ENCODE assay signal across 25 cellular contexts in genomic region chr3:7734456-7734855, GRCh38.
"Had no signal": no experiment of that assay in that cellular context is flagged by ENCODE, and none has a peak within 500 bp of the region (broad histone marks: within the 10 kb centered on the region; RNA-seq: fewer than 3 reads in every experiment).

No MANE protein-coding gene starts in this region.

- H3K27me3 Mint-ChIP-seq: activated CD4-positive, alpha-beta memory T cell treated with anti-CD3 and anti-CD28 coated beads for 36 hours; activated naive CD4-positive, alpha-beta T cell treated with anti-CD3 and anti-CD28 coated beads, Interleukin-2, amount 10 ng/mL, durations not matched to agents 7 days and 5 days; brain; central memory CD8-positive, alpha-beta T cell; naive thymus-derived CD4-positive, alpha-beta T cell; stimulated activated naive CD8-positive, alpha-beta T cell treated with anti-CD3 and anti-CD28 coated beads, Interleukin-15, amount 100 ng/mL, for 72 hours had no signal

- H3K27ac ChIP-seq: colonic mucosa, gastroesophageal sphincter, left lung, right lobe of liver, skin epidermis, transverse colon, uterus had no signal

- H3K9me3 Mint-ChIP-seq: activated CD4-positive, alpha-beta memory T cell treated with anti-CD3 and anti-CD28 coated beads for 36 hours; activated T-cell treated with anti-CD3 and anti-CD28 coated beads, Interleukin-2, amount 50 U/mL, for 72 hours; neural crest cell; stimulated activated effector memory CD8-positive, alpha-beta T cell treated with anti-CD3 and anti-CD28 coated beads, Interleukin-12 subunit alpha, Interleukin-12 subunit beta, amount 100 ng/mL, for 72 hours had no signal

- H3K4me3 Mint-ChIP-seq: activated CD4-positive, alpha-beta memory T cell treated with anti-CD3 and anti-CD28 coated beads for 36 hours; activated naive CD4-positive, alpha-beta T cell treated with anti-CD3 and anti-CD28 coated beads, Interleukin-2, amount 10 ng/mL, durations not matched to agents 7 days and 5 days; activated T-cell treated with anti-CD3 and anti-CD28 coated beads, Interleukin-2, amount 50 U/mL, for 72 hours; brain; central memory CD8-positive, alpha-beta T cell; naive thymus-derived CD4-positive, alpha-beta T cell; neural crest cell; stimulated activated effector memory CD8-positive, alpha-beta T cell treated with anti-CD3 and anti-CD28 coated beads, Interleukin-12 subunit alpha, Interleukin-12 subunit beta, amount 100 ng/mL, for 72 hours; stimulated activated naive CD8-positive, alpha-beta T cell treated with anti-CD3 and anti-CD28 coated beads, Interleukin-15, amount 100 ng/mL, for 72 hours had no signal

- ATAC-seq: activated T-cell treated with anti-CD3 and anti-CD28 coated beads, Interleukin-2, amount 50 U/mL, for 72 hours; esophagus mucosa; gastroesophageal sphincter; left lung; naive thymus-derived CD4-positive, alpha-beta T cell; stimulated activated effector memory CD8-positive, alpha-beta T cell treated with anti-CD3 and anti-CD28 coated beads, Interleukin-12 subunit alpha, Interleukin-12 subunit beta, amount 100 ng/mL, for 72 hours; stimulated activated naive CD8-positive, alpha-beta T cell treated with anti-CD3 and anti-CD28 coated beads, Interleukin-15, amount 100 ng/mL, for 72 hours had no signal

- H3K4me1 ChIP-seq: colonic mucosa, gastroesophageal sphincter, left lung, right lobe of liver, transverse colon, uterus had no signal

- H3K27me3 ChIP-seq: colonic mucosa, gastroesophageal sphincter, left lung, right lobe of liver, transverse colon, uterus had no signal

- H3K36me3 ChIP-seq: colonic mucosa, gastroesophageal sphincter, left lung, right lobe of liver, transverse colon, uterus had no signal

- H3K4me1 Mint-ChIP-seq: activated naive CD4-positive, alpha-beta T cell treated with anti-CD3 and anti-CD28 coated beads, Interleukin-2, amount 10 ng/mL, durations not matched to agents 7 days and 5 days; brain; central memory CD8-positive, alpha-beta T cell; stimulated activated effector memory CD8-positive, alpha-beta T cell treated with anti-CD3 and anti-CD28 coated beads, Interleukin-12 subunit alpha, Interleukin-12 subunit beta, amount 100 ng/mL, for 72 hours; stimulated activated naive CD8-positive, alpha-beta T cell treated with anti-CD3 and anti-CD28 coated beads, Interleukin-15, amount 100 ng/mL, for 72 hours had no signal

- H3K36me3 Mint-ChIP-seq: activated CD4-positive, alpha-beta memory T cell treated with anti-CD3 and anti-CD28 coated beads for 36 hours; activated naive CD4-positive, alpha-beta T cell treated with anti-CD3 and anti-CD28 coated beads, Interleukin-2, amount 10 ng/mL, durations not matched to agents 7 days and 5 days; brain; naive thymus-derived CD4-positive, alpha-beta T cell; stimulated activated effector memory CD8-positive, alpha-beta T cell treated with anti-CD3 and anti-CD28 coated beads, Interleukin-12 subunit alpha, Interleukin-12 subunit beta, amount 100 ng/mL, for 72 hours had no signal

- FAIRE-seq: endometrium had no signal

- H3K4me3 ChIP-seq: colonic mucosa, gastroesophageal sphincter, left lung, lung, right lobe of liver, skin epidermis, transverse colon, uterus had no signal

- H3K27ac Mint-ChIP-seq: activated CD4-positive, alpha-beta memory T cell treated with anti-CD3 and anti-CD28 coated beads for 36 hours; activated naive CD4-positive, alpha-beta T cell treated with anti-CD3 and anti-CD28 coated beads, Interleukin-2, amount 10 ng/mL, durations not matched to agents 7 days and 5 days; activated T-cell treated with anti-CD3 and anti-CD28 coated beads, Interleukin-2, amount 50 U/mL, for 72 hours; brain; naive thymus-derived CD4-positive, alpha-beta T cell; stimulated activated effector memory CD8-positive, alpha-beta T cell treated with anti-CD3 and anti-CD28 coated beads, Interleukin-12 subunit alpha, Interleukin-12 subunit beta, amount 100 ng/mL, for 72 hours; stimulated activated naive CD8-positive, alpha-beta T cell treated with anti-CD3 and anti-CD28 coated beads, Interleukin-15, amount 100 ng/mL, for 72 hours had no signal

- DNase-seq: activated CD4-positive, alpha-beta memory T cell treated with anti-CD3 and anti-CD28 coated beads for 36 hours; activated CD4-positive, alpha-beta T cell treated with anti-CD3 and anti-CD28 coated beads for 48 hours; activated effector memory CD4-positive, alpha-beta T cell treated with Interleukin-2 at 50 U/mL for 16 hours; activated naive CD4-positive, alpha-beta T cell treated with anti-CD3 and anti-CD28 coated beads, Interleukin-2, amount 10 ng/mL, durations not matched to agents 7 days and 5 days; activated T-cell treated with anti-CD3 and anti-CD28 coated beads, Interleukin-2, amount 50 U/mL, for 72 hours; amygdala; colonic mucosa; islet precursor cell; left lung; naive thymus-derived CD4-positive, alpha-beta T cell; occipital lobe; right lobe of liver; stimulated activated CD4-positive, alpha-beta T cell treated with anti-CD3 and anti-CD28 coated beads, Interleukin-1b, Interleukin-23, amount 100 ng/mL, for 48 hours; stimulated activated naive CD8-positive, alpha-beta T cell treated with anti-CD3 and anti-CD28 coated beads, Interleukin-15, amount 100 ng/mL, for 72 hours; transverse colon; uterus had no signal

- H3K9me3 ChIP-seq: colonic mucosa, gastroesophageal sphincter, left lung, right lobe of liver, transverse colon, uterus had no signal
